8 cellular contexts compared by ENCODE assay signal in the genomic region with DNA sequence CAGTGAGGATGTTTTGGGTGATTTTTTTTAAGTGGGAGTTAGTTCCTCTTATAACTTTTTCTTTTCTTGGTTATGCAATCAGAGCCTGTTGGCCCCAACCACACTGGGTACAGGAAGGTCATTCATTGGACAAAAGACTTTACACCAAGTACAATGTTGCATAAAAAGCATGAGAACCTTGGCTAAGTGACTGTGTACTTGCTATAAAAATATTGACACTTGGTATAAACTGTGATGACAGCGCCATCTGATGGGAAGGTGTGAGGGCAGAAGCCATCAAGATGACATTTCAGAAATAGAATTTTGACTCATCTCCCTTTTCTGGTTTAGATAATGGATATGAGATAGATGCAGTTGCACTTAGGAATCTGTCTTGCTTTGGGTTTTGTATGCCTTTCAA.
DNase-seq lines count a peak whose midpoint lies in the region; ATAC-seq and TF ChIP-seq lines count a peak whose summit lies in the region.

No MANE protein-coding gene starts in this region.

- H3K27ac ChIP-seq in psoas muscle: peak overlapping the region; percentile 88

- ATAC-seq in Right ventricle myocardium inferior (peak; percentile 82), HG02884 (IDR thresholded peaks at IDR 0.05; ENCODE audit: unreplicated experiment) (peak; percentile 63), psoas muscle (peak; percentile 89 to 94 (median 90))
- no peak for ATAC-seq in activated CD8-positive, alpha-beta T cell treated with anti-CD3 and anti-CD28 coated beads, Interleukin-2, amount 10 ng/mL, durations not matched to agents 7 days and 5 days

- H3K4me3 ChIP-seq in psoas muscle: no peak overlapping the region

- no peaks in the 10 kb centered on the region for H3K4me1 Mint-ChIP-seq in activated CD8-positive, alpha-beta T cell treated with anti-CD3 and anti-CD28 coated beads, Interleukin-2, amount 10 ng/mL, durations not matched to agents 7 days and 5 days (ENCODE audit: low read depth)

- DNase-seq in Right ventricle myocardium inferior (ENCODE audit: missing footprints) (no peak), cardiac septum (ENCODE audit: low spot score) (no peak), NCI-H345 (lab: John Stamatoyannopoulos, UW) (peak; percentile 34), foreskin melanocyte (peak; percentile 32), psoas muscle (peak; percentile 24 to 58), SHP77 treated with DMSO at 0.1 percent for 48 hours (lab: John Stamatoyannopoulos, UW) (no peak)
- DNase-seq in activated CD8-positive, alpha-beta T cell treated with anti-CD3 and anti-CD28 coated beads, Interleukin-2, amount 10 ng/mL, durations not matched to agents 7 days and 5 days: peak; percentile 63

- intact Hi-C loops in Right ventricle myocardium inferior (cut with DNase I) (loop anchor here (5.0 to 10.0 kb wide), 2 partner anchors 168 to 410 kb away; no protein-coding TSS in a partner anchor), cardiac septum (cut with DNase I) (loop anchor here (5.0 to 10.0 kb wide), 3 partner anchors 125 to 405 kb away; partner anchors contain the start of gene CCDC6), psoas muscle (cut with DNase I) (loop anchor here (1.0 to 10.0 kb wide), 6 partner anchors 125 to 798 kb away; partner anchors contain the start of gene CCDC6 (in 1 of the 2))

- H3K36me3 ChIP-seq in psoas muscle (ENCODE audit: insufficient read depth in 1 of 2, low read depth in 1 of 2): peaks cover 0 to 7% of the 10 kb centered on the region in 2 donors

- POLR2A ChIA-PET in activated CD8-positive, alpha-beta T cell treated with anti-CD3 and anti-CD28 coated beads, Interleukin-2, amount 10 ng/mL, durations not matched to agents 7 days and 5 days (lab: Charles Lee): no interaction called here

- CTCF ChIA-PET in activated CD8-positive, alpha-beta T cell treated with anti-CD3 and anti-CD28 coated beads, Interleukin-2, amount 10 ng/mL, durations not matched to agents 7 days and 5 days (lab: Charles Lee): interaction anchor here (1.3 kb wide), 1 partner anchor 125 kb away, joined by 4 read pairs; no protein-coding TSS in a partner anchor

- no peaks in the 10 kb centered on the region for H3K9me3 ChIP-seq in psoas muscle

- H3K36me3 Mint-ChIP-seq in activated CD8-positive, alpha-beta T cell treated with anti-CD3 and anti-CD28 coated beads, Interleukin-2, amount 10 ng/mL, durations not matched to agents 7 days and 5 days (ENCODE audit: low read depth): no peaks in the 10 kb centered on the region

- no peak overlapping the region for H3K4me3 Mint-ChIP-seq in activated CD8-positive, alpha-beta T cell treated with anti-CD3 and anti-CD28 coated beads, Interleukin-2, amount 10 ng/mL, durations not matched to agents 7 days and 5 days

- no peak overlapping the region for H3K27ac Mint-ChIP-seq in activated CD8-positive, alpha-beta T cell treated with anti-CD3 and anti-CD28 coated beads, Interleukin-2, amount 10 ng/mL, durations not matched to agents 7 days and 5 days

- no peaks in the 10 kb centered on the region for H3K27me3 ChIP-seq in psoas muscle (ENCODE audit: insufficient read depth in 3 of 3, low read length in 2 of 3)

- 12 to 23% (median 22%) methylated on average over 1 of the region's 1 CpG for WGBS in psoas muscle, 3 donors

- no peaks in the 10 kb centered on the region for H3K9me3 Mint-ChIP-seq in activated CD8-positive, alpha-beta T cell treated with anti-CD3 and anti-CD28 coated beads, Interleukin-2, amount 10 ng/mL, durations not matched to agents 7 days and 5 days (ENCODE audit: insufficient read depth)

- H3K4me1 ChIP-seq in psoas muscle: peaks cover 25% of the 10 kb centered on the region

- peaks cover 2% of the 10 kb centered on the region for H3K27me3 Mint-ChIP-seq in activated CD8-positive, alpha-beta T cell treated with anti-CD3 and anti-CD28 coated beads, Interleukin-2, amount 10 ng/mL, durations not matched to agents 7 days and 5 days (ENCODE audit: low read depth)

- TF ChIP-seq CTCF in psoas muscle (IDR thresholded peaks at IDR 0.05): peak; percentile 63

Comparison
In these comparisons a context has a peak if more than half of its experiments do, and no peak if none do; other contexts are left out.
1. DNase-seq: peak in NCI-H345 (single experiment), activated CD8-positive, alpha-beta T cell treated with anti-CD3 and anti-CD28 coated beads, Interleukin-2, amount 10 ng/mL, durations not matched to agents 7 days and 5 days (single experiment), foreskin melanocyte (single experiment) and psoas muscle (2 of 2); none in Right ventricle myocardium inferior (single experiment), cardiac septum (single experiment) and SHP77 treated with DMSO at 0.1 percent for 48 hours (single experiment).